In the genomic region with DNA sequence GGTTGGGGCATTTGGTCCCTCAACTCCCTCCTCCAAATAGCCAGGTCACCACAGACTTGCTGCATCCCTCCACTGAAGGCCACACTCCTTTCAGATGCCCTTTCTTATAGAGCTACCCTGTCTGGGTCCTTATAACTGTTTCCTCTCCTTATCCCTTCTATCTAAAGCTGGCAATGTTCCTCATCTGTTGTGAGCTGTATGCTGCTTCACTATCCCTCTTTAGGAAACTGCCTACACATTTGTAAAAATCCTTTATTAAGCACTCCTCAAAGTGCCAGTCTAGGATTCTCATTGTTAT, we compare ENCODE assay signal across 12 cellular contexts.
DNase-seq lines count a peak whose midpoint lies in the region; ATAC-seq, FAIRE-seq and TF ChIP-seq lines count a peak whose summit lies in the region.
"Had no signal": no experiment of that assay in that cellular context is flagged by ENCODE, and none has a peak within 500 bp of the region (broad histone marks: within the 10 kb centered on the region; RNA-seq: fewer than 3 reads in every experiment).

No MANE protein-coding gene starts in this region.

- H4K91ac ChIP-seq in mesenchymal stem cell (ENCODE audit: low read length): peak overlapping the region; percentile 15

- H3K27ac ChIP-seq in A549 (peak overlapping the region; percentile 11 to 67; a peak in 3 of 6 replicates), Panc1 (ENCODE audit: low read length) (no peak overlapping the region), mesenchymal stem cell (ENCODE audit: low read length, poor library complexity, severe bottlenecking) (no peak overlapping the region), spleen (no peak overlapping the region)
- H3K27ac ChIP-seq: BLaER1 treated with 17β-estradiol and CSF1 and Interleukin-3, amounts not matched to agents 10 nM and 100 nM had no signal

- no peak overlapping the region for H3K14ac ChIP-seq in mesenchymal stem cell (ENCODE audit: low read length in 2 of 2)

- no peaks in the 10 kb centered on the region for H3K79me1 ChIP-seq in mesenchymal stem cell (replicated peaks; ENCODE audit: low read length, poor library complexity, severe bottlenecking)

- ATAC-seq in A549 (peak; percentile 34 to 51; a peak in 3 of 6 replicates), Panc1 (peak; percentile 65)
- ATAC-seq: CD8-positive, alpha-beta T cell; GM12878 had no signal

- intact Hi-C loops in Panc1 (cut with micrococcal nuclease; ENCODE audit: unreplicated experiment): no loop called here
- intact Hi-C loops in spleen (cut with DNase I; ENCODE audit: low total_unique reads): no loop called here

- no peak overlapping the region for H3K18ac ChIP-seq in mesenchymal stem cell (ENCODE audit: low read depth in 1 of 2, low read length in 2 of 2)

- no peak for FAIRE-seq in A549 (lab: Jason Lieb, UNC)
- FAIRE-seq: GM12878 had no signal

- H3K9me3 ChIP-seq in A549: no peaks in the 10 kb centered on the region
- no peaks in the 10 kb centered on the region for H3K9me3 ChIP-seq in Panc1 (ENCODE audit: control insufficient read depth, insufficient read depth, low read depth, low read length)
- no peaks in the 10 kb centered on the region for H3K9me3 ChIP-seq in mesenchymal stem cell (ENCODE audit: control insufficient read depth, low read length)
- no peaks in the 10 kb centered on the region for H3K9me3 ChIP-seq in spleen
- H3K9me3 ChIP-seq: BLaER1 treated with 17β-estradiol and CSF1 and Interleukin-3, amounts not matched to agents 10 nM and 100 nM had no signal

- no peak overlapping the region for H2AFZ ChIP-seq in mesenchymal stem cell (ENCODE audit: low read depth, low read length)

- H3K36me3 ChIP-seq in Panc1 (ENCODE audit: control insufficient read depth, insufficient read depth, low read length) (no peaks in the 10 kb centered on the region), mesenchymal stem cell (ENCODE audit: control insufficient read depth in 1 of 2, insufficient read depth in 2 of 2, low read depth in 1 of 2, low read length in 2 of 2) (no peaks in the 10 kb centered on the region), spleen (no peaks in the 10 kb centered on the region)
- H3K36me3 ChIP-seq: BLaER1 treated with 17β-estradiol and CSF1 and Interleukin-3, amounts not matched to agents 10 nM and 100 nM had no signal

- H3K4ac ChIP-seq in mesenchymal stem cell (ENCODE audit: low read depth in 1 of 2, low read length in 2 of 2): no peak overlapping the region

- CTCF ChIA-PET in A549 (lab: Yijun Ruan, JAX) (no interaction called here), Panc1 (lab: Charles Lee) (no interaction called here)

- no peak overlapping the region for H3K9ac ChIP-seq in mesenchymal stem cell (ENCODE audit: low read length)
- H3K9ac ChIP-seq: BLaER1 treated with 17β-estradiol and CSF1 and Interleukin-3, amounts not matched to agents 10 nM and 100 nM had no signal

- in situ Hi-C loops in Caki2 (cut with HindIII; ENCODE audit: low pct_unique_long_range_greater_than_20kb, low sequenced_read_pairs) (no loop called here), Panc1 (cut with HindIII; ENCODE audit: low pct_unique_long_range_greater_than_20kb, low sequenced_read_pairs) (no loop called here)

- H3K27me3 ChIP-seq in Panc1 (ENCODE audit: control insufficient read depth, insufficient read depth, low read length) (no peaks in the 10 kb centered on the region), mesenchymal stem cell (ENCODE audit: control insufficient read depth in 1 of 2, insufficient read depth in 1 of 2, low read length in 2 of 2) (no peaks in the 10 kb centered on the region), spleen (replicated peaks in 1 of 7) (no peaks in the 10 kb centered on the region)
- H3K27me3 ChIP-seq: BLaER1 treated with 17β-estradiol and CSF1 and Interleukin-3, amounts not matched to agents 10 nM and 100 nM had no signal

- H2BK12ac ChIP-seq in mesenchymal stem cell (ENCODE audit: low read length in 2 of 2): peak overlapping the region in 1 of 2 experiments; percentile 66

- H4K8ac ChIP-seq in mesenchymal stem cell (ENCODE audit: low read length): no peak overlapping the region

- no peak for TF ChIP-seq RAD21 in A549 (conservative IDR thresholded peaks at IDR 0.05 in 1 of 2, IDR thresholded peaks at IDR 0.05 in 1 of 2)

- POLR2A ChIA-PET in A549 (lab: Yijun Ruan, JAX): no interaction called here
- POLR2A ChIA-PET in Panc1 (lab: Charles Lee): no interaction called here

- BruUV-seq in Panc1 (replicated peaks; lab: Mats Ljungman, UMichigan): no TSS peak

- H2BK15ac ChIP-seq in mesenchymal stem cell (ENCODE audit: low read depth, poor library complexity, severe bottlenecking): no peak overlapping the region

- H3K4me2 ChIP-seq in A549 (no peak overlapping the region), mesenchymal stem cell (ENCODE audit: low read length, poor library complexity, severe bottlenecking) (no peak overlapping the region)
- H3K4me2 ChIP-seq: BLaER1 treated with 17β-estradiol and CSF1 and Interleukin-3, amounts not matched to agents 10 nM and 100 nM had no signal

- no peak for TF ChIP-seq POLR2A in A549 (IDR thresholded peaks at IDR 0.05; ENCODE audit: low read length)
- no peak for TF ChIP-seq POLR2A in spleen (IDR thresholded peaks at IDR 0.05)

- no peak overlapping the region for H3K23ac ChIP-seq in mesenchymal stem cell (ENCODE audit: low read length in 2 of 2)

- TF ChIP-seq EP300 in A549 (IDR thresholded peaks at IDR 0.05): no peak

- H3K4me3 ChIP-seq in A549: no peak overlapping the region
- no peak overlapping the region for H3K4me3 ChIP-seq in Panc1 (ENCODE audit: low read depth in 2 of 2, low read length in 2 of 2)
- H3K4me3 ChIP-seq in mesenchymal stem cell (ENCODE audit: insufficient read depth in 1 of 2, low read depth in 1 of 2, low read length in 2 of 2): no peak overlapping the region
- H3K4me3 ChIP-seq in spleen: no peak overlapping the region
- H3K4me3 ChIP-seq: BLaER1 treated with 17β-estradiol and CSF1 and Interleukin-3, amounts not matched to agents 10 nM and 100 nM; GM12878 had no signal

- TF ChIP-seq CTCF in A549 (IDR thresholded peaks at IDR 0.05) (no peak), Panc1 (IDR thresholded peaks at IDR 0.05) (no peak), spleen (IDR thresholded peaks at IDR 0.05 in 8 of 11, conservative IDR thresholded peaks at IDR 0.05 in 3 of 11) (no peak)

- DNase-seq in A549 (ENCODE audit: low read depth in 1 of 2, low spot score in 1 of 2): no peak
- peak; percentile 1 for DNase-seq in Caki2 (ENCODE audit: low read depth)
- DNase-seq in Panc1 (ENCODE audit: low read depth, low spot score): no peak
- DNase-seq in mesenchymal stem cell: no peak
- DNase-seq in spleen: no peak
- DNase-seq in NCI-H345 treated with DMSO at 0.1 percent for 48 hours (lab: John Stamatoyannopoulos, UW; ENCODE audit: unreplicated experiment): no peak
- DNase-seq: CD8-positive, alpha-beta T cell; DND-41; GOT3; H7 had no signal

- no peak overlapping the region for H2BK5ac ChIP-seq in mesenchymal stem cell (ENCODE audit: low read depth, low read length, poor library complexity, severe bottlenecking)

- H2BK120ac ChIP-seq in mesenchymal stem cell (ENCODE audit: low read depth, low read length): peak overlapping the region; percentile 19

- peak overlapping the region; percentile 80 for H2AK5ac ChIP-seq in mesenchymal stem cell (ENCODE audit: low read length, severe bottlenecking)

- H3K4me1 ChIP-seq in A549 (peaks cover 16% of the 10 kb centered on the region), Panc1 (ENCODE audit: control insufficient read depth, insufficient read depth, low read length) (no peaks in the 10 kb centered on the region; the same call in 1 of the 2 replicates), mesenchymal stem cell (ENCODE audit: control insufficient read depth, insufficient read depth, low read depth, low read length) (no peaks in the 10 kb centered on the region), spleen (no peaks in the 10 kb centered on the region)
- H3K4me1 ChIP-seq: BLaER1 treated with 17β-estradiol and CSF1 and Interleukin-3, amounts not matched to agents 10 nM and 100 nM had no signal

TF ChIP-seq in A549, 52 proteins besides CTCF, POLR2A, EP300 and RAD21:
- TF ChIP-seq KDM5A (IDR thresholded peaks at IDR 0.05) (no peak), MYC (IDR thresholded peaks at IDR 0.05; ENCODE audit: borderline replicate concordance, low read length) (no peak)

Comparison
In these comparisons a context has a peak if more than half of its experiments do, and no peak if none do; other contexts are left out.
1. H3K27ac ChIP-seq: peak in A549 (2 of 2); none in Panc1 (single experiment), mesenchymal stem cell (single experiment) and spleen (0 of 8).